ENCODE assay signal across 8 cellular contexts in genomic region chr5:150801117-150801927, GRCh38. TPM values are rescaled to one million over a fixed set of nuclear protein-coding genes. Genes with fewer than 3 reads are reported as not detected.
DNase-seq lines count a peak whose midpoint lies in the region; ATAC-seq and TF ChIP-seq lines count a peak whose summit lies in the region.

No MANE protein-coding gene starts in this region.

- TF ChIP-seq POLR2A in vagina (IDR thresholded peaks at IDR 0.05): no peak

- H3K4me1 ChIP-seq in vagina: no peaks in the 10 kb centered on the region

- peaks cover 0 to 5% of the 10 kb centered on the region in 2 donors for H3K9me3 Mint-ChIP-seq in activated naive CD4-positive, alpha-beta T cell treated with anti-CD3 and anti-CD28 coated beads, Interleukin-2, amount 50 U/mL, for 72 hours

- H3K9me3 ChIP-seq in vagina: no peaks in the 10 kb centered on the region

- TF ChIP-seq CTCF in vagina (IDR thresholded peaks at IDR 0.05): peak in 2 of 3 experiments; percentile 33 to 58

- H3K27me3 ChIP-seq in vagina: no peaks in the 10 kb centered on the region

- peak; percentile 52 to 54 for ATAC-seq in activated naive CD4-positive, alpha-beta T cell treated with anti-CD3 and anti-CD28 coated beads, Interleukin-2, amount 50 U/mL, for 72 hours

- DNase-seq in activated naive CD4-positive, alpha-beta T cell treated with anti-CD3 and anti-CD28 coated beads, Interleukin-2, amount 50 U/mL, for 72 hours (ENCODE audit: low spot score in 2 of 2): no peak
- DNase-seq in activated naive CD4-positive, alpha-beta T cell treated with Interleukin-2 at 50 U/mL for 16 hours: no peak
- DNase-seq in HPDE6-E6E7 (ENCODE audit: extremely low spot score): peak; percentile 71
- peak; percentile 31 for DNase-seq in SHP77 treated with DMSO at 0.1 percent for 48 hours (lab: John Stamatoyannopoulos, UW)
- DNase-seq in epidermal melanocyte (ENCODE audit: insufficient read length, low spot score): peak; percentile 43
- DNase-seq in midbrain (lab: John Stamatoyannopoulos, UW): peak; percentile 69
- DNase-seq in vagina (ENCODE audit: extremely low spot score in 2 of 2): no peak
- DNase-seq in activated CD4-positive, CD25-positive, alpha-beta regulatory T cell treated with anti-CD3 and anti-CD28 coated beads, Interleukin-2, amount 50 U/mL, for 72 hours: no peak

- H3K36me3 ChIP-seq in vagina: no peaks in the 10 kb centered on the region

- intact Hi-C loops in vagina (cut with DNase I): no loop called here

- H3K36me3 Mint-ChIP-seq in activated naive CD4-positive, alpha-beta T cell treated with anti-CD3 and anti-CD28 coated beads, Interleukin-2, amount 50 U/mL, for 72 hours: peaks cover 4 to 23% of the 10 kb centered on the region in 2 donors

- peak overlapping the region; percentile 53 for H3K27ac ChIP-seq in vagina

- no peak overlapping the region for H3K27ac Mint-ChIP-seq in activated naive CD4-positive, alpha-beta T cell treated with anti-CD3 and anti-CD28 coated beads, Interleukin-2, amount 50 U/mL, for 72 hours

- H3K4me3 ChIP-seq in vagina: peak overlapping the region; percentile 27 to 33

RNA-seq across cellular contexts. Expression of gene SMIM3, which starts 22.8 kb away (rescaled TPM):
- total RNA-seq in activated naive CD4-positive, alpha-beta T cell treated with anti-CD3 and anti-CD28 coated beads, Interleukin-2, amount 50 U/mL, for 72 hours: 10 to 100 TPM; 27.1 to 33.0 TPM
- 46.7 TPM for total RNA-seq in vagina

RNA-seq across cellular contexts. Expression of gene DCTN4, which starts 42.5 kb away (rescaled TPM):
- total RNA-seq in activated naive CD4-positive, alpha-beta T cell treated with anti-CD3 and anti-CD28 coated beads, Interleukin-2, amount 50 U/mL, for 72 hours: 10 to 100 TPM; 44.0 to 56.4 TPM
- total RNA-seq in vagina: 51.3 TPM

RNA-seq across cellular contexts. Expression of gene IRGM, which starts 45.0 kb away (rescaled TPM):
- total RNA-seq in activated naive CD4-positive, alpha-beta T cell treated with anti-CD3 and anti-CD28 coated beads, Interleukin-2, amount 50 U/mL, for 72 hours: 1 to 10 TPM; 4.5 to 4.7 TPM
- 0.98 TPM for total RNA-seq in vagina

Comparison
In these comparisons a context has a peak if more than half of its experiments do, and no peak if none do; other contexts are left out.
1. DNase-seq: peak in HPDE6-E6E7 (single experiment), SHP77 treated with DMSO at 0.1 percent for 48 hours (single experiment), epidermal melanocyte (single experiment) and midbrain (single experiment); none in activated naive CD4-positive, alpha-beta T cell treated with anti-CD3 and anti-CD28 coated beads, Interleukin-2, amount 50 U/mL, for 72 hours (0 of 2), activated naive CD4-positive, alpha-beta T cell treated with Interleukin-2 at 50 U/mL for 16 hours (single experiment), vagina (0 of 2) and activated CD4-positive, CD25-positive, alpha-beta regulatory T cell treated with anti-CD3 and anti-CD28 coated beads, Interleukin-2, amount 50 U/mL, for 72 hours (single experiment).